Comparison of ENCODE assay signal across 27 cellular contexts in genomic region chr12:84601483-84601882, GRCh38.
"Had no signal": no experiment of that assay in that cellular context is flagged by ENCODE, and none has a peak within 500 bp of the region (broad histone marks: within the 10 kb centered on the region; RNA-seq: fewer than 3 reads in every experiment).

No MANE protein-coding gene starts in this region.

- H3K36me3 ChIP-seq: breast epithelium, SJSA1 had no signal

- H3K27me3 Mint-ChIP-seq: activated B cell treated with CpG ODN at 0.5 μM for 24 hours; activated CD4-positive, alpha-beta T cell treated with anti-CD3 and anti-CD28 coated beads, Interleukin-2, amount 10 ng/mL, durations not matched to agents 24 days and 14 days; activated CD8-positive, alpha-beta memory T cell treated with anti-CD3 and anti-CD28 coated beads, Interleukin-2, amount 10 ng/mL, durations not matched to agents 7 days and 5 days; activated naive CD4-positive, alpha-beta T cell treated with anti-CD3 and anti-CD28 coated beads, Interleukin-2, amount 50 U/mL, for 24 hours; activated T-cell treated with anti-CD3 and anti-CD28 coated beads, Interleukin-2, amount 50 U/mL, for 24 hours; T-helper 17 cell had no signal

- H3K4me1 Mint-ChIP-seq: activated B cell treated with CpG ODN at 0.5 μM for 24 hours; activated CD4-positive, alpha-beta T cell treated with anti-CD3 and anti-CD28 coated beads, Interleukin-2, amount 10 ng/mL, durations not matched to agents 24 days and 14 days; activated CD8-positive, alpha-beta memory T cell treated with anti-CD3 and anti-CD28 coated beads, Interleukin-2, amount 10 ng/mL, durations not matched to agents 7 days and 5 days; activated naive CD4-positive, alpha-beta T cell treated with anti-CD3 and anti-CD28 coated beads, Interleukin-2, amount 50 U/mL, for 24 hours; T-helper 17 cell had no signal

- H3K27ac ChIP-seq: breast epithelium, SJSA1 had no signal

- H3K4me3 ChIP-seq: breast epithelium, SJSA1 had no signal

- H3K4me1 ChIP-seq: breast epithelium, SJSA1 had no signal

- DNase-seq: activated B cell treated with CpG ODN at 0.5 μM for 24 hours; activated CD4-positive, alpha-beta T cell treated with anti-CD3 and anti-CD28 coated beads for 1 hour; activated CD4-positive, alpha-beta T cell treated with anti-CD3 and anti-CD28 coated beads, Interleukin-2, amount 10 ng/mL, durations not matched to agents 24 days and 14 days; activated CD4-positive, alpha-beta T cell treated with anti-CD3 and anti-CD28 coated beads, Interleukin-2, amount 50 U/mL, for 48 hours; activated CD8-positive, alpha-beta memory T cell treated with anti-CD3 and anti-CD28 coated beads, Interleukin-2, amount 10 ng/mL, durations not matched to agents 7 days and 5 days; activated effector memory CD4-positive, alpha-beta T cell treated with Interleukin-2 at 50 U/mL for 16 hours; activated naive CD4-positive, alpha-beta T cell; activated T-cell treated with anti-CD3 and anti-CD28 coated beads, Interleukin-2, amount 50 U/mL, for 24 hours; aorta; caudate nucleus; MV-4-11; NCI-H1105; NCI-H1436; NCI-H1694 treated with DMSO at 0.1 percent for 48 hours; NCI-H2029 treated with DMSO at 0.1 percent for 48 hours; NCI-H2171; NCI-H226; NCI-H526; PC-3; SHP77; T-helper 17 cell; T-helper 9 cell had no signal

- H3K4me3 Mint-ChIP-seq: activated B cell treated with CpG ODN at 0.5 μM for 24 hours; activated CD4-positive, alpha-beta T cell treated with anti-CD3 and anti-CD28 coated beads, Interleukin-2, amount 10 ng/mL, durations not matched to agents 24 days and 14 days; activated CD8-positive, alpha-beta memory T cell treated with anti-CD3 and anti-CD28 coated beads, Interleukin-2, amount 10 ng/mL, durations not matched to agents 7 days and 5 days; activated naive CD4-positive, alpha-beta T cell treated with anti-CD3 and anti-CD28 coated beads, Interleukin-2, amount 50 U/mL, for 24 hours; activated T-cell treated with anti-CD3 and anti-CD28 coated beads, Interleukin-2, amount 50 U/mL, for 24 hours; activated T-helper 1 cell treated with anti-CD3 and anti-CD28 coated beads, Interleukin-12 subunit alpha, Interleukin-12 subunit beta, Interleukin-2, Interleukin-4 antibody, amounts not matched to agents 30 ng/mL and 10 ng/mL and 1 ng/mL, durations not matched to agents 14 hours and 24 hours and 36 hours; T-helper 17 cell had no signal

- H3K9me3 Mint-ChIP-seq: activated B cell treated with CpG ODN at 0.5 μM for 24 hours; activated CD4-positive, alpha-beta T cell treated with anti-CD3 and anti-CD28 coated beads, Interleukin-2, amount 10 ng/mL, durations not matched to agents 24 days and 14 days; activated T-cell treated with anti-CD3 and anti-CD28 coated beads, Interleukin-2, amount 50 U/mL, for 24 hours; activated T-helper 1 cell treated with anti-CD3 and anti-CD28 coated beads, Interleukin-12 subunit alpha, Interleukin-12 subunit beta, Interleukin-2, Interleukin-4 antibody, amounts not matched to agents 30 ng/mL and 10 ng/mL and 1 ng/mL, durations not matched to agents 14 hours and 24 hours and 36 hours had no signal

- H3K27me3 ChIP-seq: breast epithelium, SJSA1 had no signal

- H3K27ac Mint-ChIP-seq: activated B cell treated with CpG ODN at 0.5 μM for 24 hours; activated CD4-positive, alpha-beta T cell treated with anti-CD3 and anti-CD28 coated beads, Interleukin-2, amount 10 ng/mL, durations not matched to agents 24 days and 14 days; activated CD8-positive, alpha-beta memory T cell treated with anti-CD3 and anti-CD28 coated beads, Interleukin-2, amount 10 ng/mL, durations not matched to agents 7 days and 5 days; activated naive CD4-positive, alpha-beta T cell treated with anti-CD3 and anti-CD28 coated beads, Interleukin-2, amount 50 U/mL, for 24 hours; activated T-cell treated with anti-CD3 and anti-CD28 coated beads, Interleukin-2, amount 50 U/mL, for 24 hours; activated T-helper 1 cell treated with anti-CD3 and anti-CD28 coated beads, Interleukin-12 subunit alpha, Interleukin-12 subunit beta, Interleukin-2, Interleukin-4 antibody, amounts not matched to agents 30 ng/mL and 10 ng/mL and 1 ng/mL, durations not matched to agents 14 hours and 24 hours and 36 hours; T-helper 17 cell had no signal

- ATAC-seq: activated CD8-positive, alpha-beta memory T cell treated with anti-CD3 and anti-CD28 coated beads, Interleukin-2, amount 10 ng/mL, durations not matched to agents 7 days and 5 days; PC-3; SK-N-SH treated with all-trans-retinoic acid at 6 μM for 48 hours; T-helper 17 cell had no signal

- H3K36me3 Mint-ChIP-seq: activated CD8-positive, alpha-beta memory T cell treated with anti-CD3 and anti-CD28 coated beads, Interleukin-2, amount 10 ng/mL, durations not matched to agents 7 days and 5 days; activated naive CD4-positive, alpha-beta T cell treated with anti-CD3 and anti-CD28 coated beads, Interleukin-2, amount 50 U/mL, for 24 hours had no signal
